12 cellular contexts compared by ENCODE assay signal in the genomic region with DNA sequence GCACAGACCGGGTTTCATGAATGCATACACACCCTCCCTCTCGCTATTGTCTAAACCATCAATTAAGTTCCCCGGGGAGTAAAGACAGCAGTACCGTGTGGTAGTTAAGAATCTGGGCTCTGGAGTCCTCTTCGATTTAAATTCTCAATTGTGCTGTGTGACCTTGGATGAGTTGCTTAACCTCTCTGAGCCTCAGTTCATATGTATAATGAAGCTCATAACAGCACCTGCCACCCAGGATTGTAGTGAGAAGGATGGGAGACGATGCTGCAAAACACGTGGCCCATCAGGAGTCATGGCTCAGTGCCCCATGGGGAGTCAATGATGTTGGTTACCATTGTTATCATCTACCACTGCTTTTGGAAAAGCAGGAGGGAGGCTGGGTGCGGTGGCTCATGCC.
"Had no signal": no experiment of that assay in that cellular context is flagged by ENCODE, and none has a peak within 500 bp of the region (broad histone marks: within the 10 kb centered on the region; RNA-seq: fewer than 3 reads in every experiment).

No MANE protein-coding gene starts in this region.

- H3K36me3 ChIP-seq: left ventricle myocardium inferior, pancreas, sigmoid colon, spleen, tibial nerve, uterus, WERI-Rb-1 had no signal

- DNase-seq: amniotic stem cell, hippocampal formation, kidney, left ventricle myocardium inferior, pancreas, sigmoid colon, spleen, uterus, WERI-Rb-1 had no signal

- H3K4me1 ChIP-seq: left ventricle myocardium inferior, sigmoid colon, uterus had no signal

- H3K4me3 ChIP-seq: coronary artery, left ventricle myocardium inferior, pancreas, sigmoid colon, tibial nerve, uterus had no signal

- H3K27me3 ChIP-seq: pancreas, sigmoid colon, spleen, tibial nerve, uterus had no signal

- H3K27ac ChIP-seq: coronary artery, left ventricle myocardium inferior, pancreas, sigmoid colon, tibial nerve, uterus, WERI-Rb-1 had no signal

- H3K27me3 Mint-ChIP-seq: naive B cell had no signal

- H3K9me3 ChIP-seq: pancreas, uterus had no signal

- FAIRE-seq: kidney, pancreas had no signal
